20 cellular contexts compared by ENCODE assay signal in the genomic region with DNA sequence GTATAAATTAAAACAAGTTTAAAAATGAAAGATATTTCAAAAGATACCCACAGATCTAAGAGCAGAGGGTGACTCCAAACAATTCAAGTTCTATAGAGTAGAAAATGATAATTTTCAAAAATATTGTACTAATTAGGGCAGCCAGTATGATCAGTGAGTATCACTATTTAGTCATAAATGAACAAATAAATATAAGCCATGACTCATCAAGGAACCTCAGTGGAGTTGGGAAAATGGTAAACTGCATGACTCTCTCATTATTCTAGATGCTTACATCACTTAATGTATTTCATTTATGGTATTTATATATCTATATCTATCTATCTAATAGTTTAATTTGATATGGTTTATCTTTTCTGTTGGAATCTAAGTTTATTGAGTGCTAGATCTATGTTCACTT.
"Had no signal": no experiment of that assay in that cellular context is flagged by ENCODE, and none has a peak within 500 bp of the region (broad histone marks: within the 10 kb centered on the region; RNA-seq: fewer than 3 reads in every experiment).

No MANE protein-coding gene starts in this region.

- H3K4me1 ChIP-seq: parathyroid adenoma, right lobe of liver, suprapubic skin, vagina had no signal

- H2AFZ ChIP-seq: parathyroid adenoma had no signal

- H3K9me3 ChIP-seq: right lobe of liver, suprapubic skin, vagina had no signal

- DNase-seq: activated CD4-positive, alpha-beta T cell treated with anti-CD3 and anti-CD28 coated beads, Interleukin-2, amount 50 U/mL, for 1 hour; activated CD8-positive, alpha-beta memory T cell treated with anti-CD3 and anti-CD28 coated beads, Interleukin-2, amount 50 U/mL, for 4 hours; activated effector memory CD4-positive, alpha-beta T cell treated with Interleukin-2 at 50 U/mL for 16 hours; activated naive CD4-positive, alpha-beta T cell treated with anti-CD3 and anti-CD28 coated beads, Interleukin-2, amount 50 U/mL, for 16 hours; activated T-cell treated with anti-CD3 and anti-CD28 coated beads, Interleukin-2, amount 50 U/mL, for 4 hours; endodermal cell; foreskin melanocyte; glutamatergic neuron; hippocampal formation; midbrain; right lobe of liver; small intestine; stimulated activated CD4-positive, alpha-beta T cell treated with anti-CD3 and anti-CD28 coated beads, Interleukin-4, amount 100 ng/mL, for 1 hour; stimulated activated naive CD8-positive, alpha-beta T cell treated with anti-CD3 and anti-CD28 coated beads, Interleukin-15, amount 100 ng/mL, for 72 hours; trophoblast cell had no signal

- H3K4me3 ChIP-seq: lung, right lobe of liver, suprapubic skin, vagina had no signal

- H3K79me2 ChIP-seq: parathyroid adenoma had no signal

- H3K9ac ChIP-seq: parathyroid adenoma had no signal

- ATAC-seq: activated CD4-positive, CD25-positive, alpha-beta regulatory T cell treated with anti-CD3 and anti-CD28 coated beads, Interleukin-2, amount 50 U/mL, for 24 hours; activated T-cell treated with anti-CD3 and anti-CD28 coated beads, Interleukin-2, amount 50 U/mL, for 4 hours; right lobe of liver; stimulated activated naive CD8-positive, alpha-beta T cell treated with anti-CD3 and anti-CD28 coated beads, Interleukin-15, amount 100 ng/mL, for 72 hours had no signal

- H3K36me3 ChIP-seq: right lobe of liver, suprapubic skin, vagina had no signal

- H3K27ac ChIP-seq: parathyroid adenoma, right lobe of liver, suprapubic skin, vagina had no signal

- H3K27me3 ChIP-seq: right lobe of liver, suprapubic skin, vagina had no signal
